16 cellular contexts compared by ENCODE assay signal in the genomic region with DNA sequence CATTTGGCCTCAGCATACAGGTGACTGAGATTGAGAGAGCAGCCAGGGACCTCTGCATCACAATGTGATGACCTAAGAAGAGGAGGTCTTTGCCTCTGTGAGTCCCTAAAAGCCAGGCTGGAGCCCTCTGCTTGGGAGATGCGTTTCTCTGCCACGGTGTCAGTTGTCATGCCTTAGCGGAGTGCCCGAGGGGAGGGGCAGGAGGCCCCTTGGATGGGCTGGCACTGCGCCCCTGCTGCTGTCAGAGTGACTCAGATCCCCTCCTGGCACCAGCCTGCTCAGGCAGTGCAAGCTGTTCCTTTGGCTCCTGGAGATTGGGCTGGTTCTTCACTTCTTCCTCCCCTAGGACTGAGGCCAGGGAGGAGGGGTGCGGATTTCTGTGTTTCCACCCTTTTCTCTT.
DNase-seq lines count a peak whose midpoint lies in the region; ATAC-seq and FAIRE-seq lines count a peak whose summit lies in the region.
"Had no signal": no experiment of that assay in that cellular context is flagged by ENCODE, and none has a peak within 500 bp of the region (broad histone marks: within the 10 kb centered on the region; RNA-seq: fewer than 3 reads in every experiment).

No MANE protein-coding gene starts in this region.

- H3K4me1 ChIP-seq in adipocyte (ENCODE audit: control insufficient read depth, insufficient read depth, low read length) = peaks cover 31% of the 10 kb centered on the region

- H3K9me3 ChIP-seq in adipocyte (ENCODE audit: control insufficient read depth, low read length) = no peaks in the 10 kb centered on the region
- H3K9me3 ChIP-seq: Caco-2 had no signal

- no peaks in the 10 kb centered on the region for H3K27me3 ChIP-seq in adipocyte (replicated peaks; ENCODE audit: control insufficient read depth, insufficient read depth, low read length)

- intact Hi-C loops in left cardiac atrium (cut with DNase I) (no loop called here), left ventricle myocardium superior (cut with micrococcal nuclease) (no loop called here)

- DNase-seq in left cardiac atrium (peak; percentile 38), left ventricle myocardium superior (no peak), NCI-H1694 treated with DMSO at 0.1 percent for 48 hours (lab: John Stamatoyannopoulos, UW) (peak; percentile 90), adipocyte (ENCODE audit: low read depth) (peak; percentile 18), urothelium cell line (ENCODE audit: low spot score) (peak; percentile 54), 8988T (no peak), SHP77 treated with DMSO at 0.1 percent for 48 hours (lab: John Stamatoyannopoulos, UW) (no peak)
- DNase-seq: Caco-2; GDM1; GOT3; NCI-H748 treated with DMSO at 0.1 percent for 48 hours; stimulated activated CD4-positive, alpha-beta T cell treated with anti-CD3 and anti-CD28 coated beads, Interleukin-4, amount 100 ng/mL, for 1 hour; T-helper 1 cell; WERI-Rb-1 had no signal

- peak; percentile 65 to 92 for ATAC-seq in left cardiac atrium
- ATAC-seq in left ventricle myocardium superior = no peak
- no peak for ATAC-seq in HG02798 (IDR thresholded peaks at IDR 0.05; ENCODE audit: poor library complexity, unreplicated experiment)

- no peaks in the 10 kb centered on the region for H3K36me3 ChIP-seq in adipocyte (ENCODE audit: control insufficient read depth, insufficient read depth, low read length, severe bottlenecking)
- H3K36me3 ChIP-seq: WERI-Rb-1 had no signal

- H3K9ac ChIP-seq in adipocyte (ENCODE audit: low read length) = no peak overlapping the region

- peak overlapping the region; percentile 19 for H3K4me3 ChIP-seq in adipocyte (ENCODE audit: low read length)

- no peak for FAIRE-seq in urothelium cell line (lab: Jason Lieb, UNC)
- FAIRE-seq: RCC 7860 had no signal

Comparison
In these comparisons a context has a peak if more than half of its experiments do, and no peak if none do; other contexts are left out.
1. ATAC-seq: peak in left cardiac atrium (2 of 2); none in left ventricle myocardium superior (single experiment) and HG02798 (single experiment).
2. DNase-seq: peak in left cardiac atrium (single experiment), NCI-H1694 treated with DMSO at 0.1 percent for 48 hours (single experiment), adipocyte (single experiment) and urothelium cell line (single experiment); none in left ventricle myocardium superior (single experiment), 8988T (single experiment) and SHP77 treated with DMSO at 0.1 percent for 48 hours (single experiment).